Comparison of ENCODE assay signal across 10 cellular contexts in genomic region chr21:45098867-45099266, GRCh38. TPM values are rescaled to one million over a fixed set of nuclear protein-coding genes. Genes with fewer than 3 reads are reported as not detected.
DNase-seq lines count a peak whose midpoint lies in the region; ATAC-seq and FAIRE-seq lines count a peak whose summit lies in the region.
"Had no signal": no experiment of that assay in that cellular context is flagged by ENCODE, and none has a peak within 500 bp of the region (broad histone marks: within the 10 kb centered on the region; RNA-seq: fewer than 3 reads in every experiment).

No MANE protein-coding gene starts in this region.

- H3K4me1 ChIP-seq in small intestine (ENCODE audit: control insufficient read depth in 2 of 2, insufficient read depth in 1 of 2, low read depth in 1 of 2, low read length in 1 of 2): peaks cover 0 to 7% of the 10 kb centered on the region in 2 donors

- H3K36me3 ChIP-seq in small intestine (ENCODE audit: control insufficient read depth in 2 of 2, insufficient read depth in 2 of 2, low read length in 2 of 2): no peaks in the 10 kb centered on the region

- ATAC-seq in activated CD8-positive, alpha-beta memory T cell treated with anti-CD3 and anti-CD28 coated beads, Interleukin-2, amount 10 ng/mL, durations not matched to agents 7 days and 5 days: peak; percentile 33
- ATAC-seq in HG03457 (IDR thresholded peaks at IDR 0.05; ENCODE audit: unreplicated experiment): no peak

- H3K4me3 Mint-ChIP-seq in activated CD8-positive, alpha-beta memory T cell treated with anti-CD3 and anti-CD28 coated beads, Interleukin-2, amount 10 ng/mL, durations not matched to agents 7 days and 5 days: no peak overlapping the region

- H3K36me3 Mint-ChIP-seq in activated CD8-positive, alpha-beta memory T cell treated with anti-CD3 and anti-CD28 coated beads, Interleukin-2, amount 10 ng/mL, durations not matched to agents 7 days and 5 days: no peaks in the 10 kb centered on the region

- CTCF ChIA-PET in activated CD8-positive, alpha-beta memory T cell treated with anti-CD3 and anti-CD28 coated beads, Interleukin-2, amount 10 ng/mL, durations not matched to agents 7 days and 5 days (lab: Charles Lee): interaction anchor here (1.1 to 2.1 kb wide), 9 partner anchors 13 to 151 kb away, joined by 3 to 12 read pairs (median 4); no protein-coding TSS in a partner anchor

- 41 to 58% (median 41%) methylated on average over 4 of the region's 4 CpGs for WGBS in small intestine, 3 donors

- no peak for FAIRE-seq in small intestine (lab: Jason Lieb, UNC)

- no peak overlapping the region for H3K4me3 ChIP-seq in small intestine (ENCODE audit: low read depth in 1 of 2, low read length in 2 of 2)

- no peaks in the 10 kb centered on the region for H3K9me3 ChIP-seq in small intestine (ENCODE audit: control insufficient read depth, low read depth)

- no peaks in the 10 kb centered on the region for H3K9me3 Mint-ChIP-seq in activated CD8-positive, alpha-beta memory T cell treated with anti-CD3 and anti-CD28 coated beads, Interleukin-2, amount 10 ng/mL, durations not matched to agents 7 days and 5 days (ENCODE audit: low read depth)

- no peaks in the 10 kb centered on the region for H3K27me3 ChIP-seq in small intestine (ENCODE audit: control insufficient read depth in 2 of 2, insufficient read depth in 2 of 2, low read length in 2 of 2)

- no peak overlapping the region for H3K27ac ChIP-seq in small intestine (ENCODE audit: low read depth in 1 of 2, low read length in 1 of 2)

- peaks cover 15% of the 10 kb centered on the region for H3K4me1 Mint-ChIP-seq in activated CD8-positive, alpha-beta memory T cell treated with anti-CD3 and anti-CD28 coated beads, Interleukin-2, amount 10 ng/mL, durations not matched to agents 7 days and 5 days

- H3K27me3 Mint-ChIP-seq in activated CD8-positive, alpha-beta memory T cell treated with anti-CD3 and anti-CD28 coated beads, Interleukin-2, amount 10 ng/mL, durations not matched to agents 7 days and 5 days: no peaks in the 10 kb centered on the region

- no peak overlapping the region for H3K27ac Mint-ChIP-seq in activated CD8-positive, alpha-beta memory T cell treated with anti-CD3 and anti-CD28 coated beads, Interleukin-2, amount 10 ng/mL, durations not matched to agents 7 days and 5 days

- DNase-seq in activated CD8-positive, alpha-beta memory T cell treated with anti-CD3 and anti-CD28 coated beads, Interleukin-2, amount 10 ng/mL, durations not matched to agents 7 days and 5 days: no peak
- no peak for DNase-seq in activated CD8-positive, alpha-beta memory T cell treated with anti-CD3 and anti-CD28 coated beads, Interleukin-2, amount 50 U/mL, for 48 hours
- peak; percentile 65 to 88 for DNase-seq in NCI-H524 (lab: John Stamatoyannopoulos, UW)
- peak; percentile 70 for DNase-seq in dermis blood vessel endothelial cell
- peak; percentile 13 for DNase-seq in small intestine
- no peak for DNase-seq in NCI-H187 treated with DMSO at 0.1 percent for 48 hours (lab: John Stamatoyannopoulos, UW)
- DNase-seq in NCI-H2196 (lab: John Stamatoyannopoulos, UW; ENCODE audit: unreplicated experiment): no peak
- DNase-seq: activated CD4-positive, alpha-beta T cell treated with anti-CD3 and anti-CD28 coated beads, Interleukin-2, amount 50 U/mL, for 1 hour; stimulated activated CD4-positive, alpha-beta T cell treated with anti-CD3 and anti-CD28 coated beads, Interleukin-1b, Interleukin-23, amount 100 ng/mL, for 48 hours had no signal

RNA-seq across cellular contexts. Expression of gene ADARB1, which starts 24.5 kb away (rescaled TPM):
- 10 to 100 TPM; 29.4 to 38.3 TPM for total RNA-seq in activated CD8-positive, alpha-beta memory T cell treated with anti-CD3 and anti-CD28 coated beads, Interleukin-2, amount 10 ng/mL, durations not matched to agents 7 days and 5 days
- 27.0 and 32.0 TPM in 2 replicates for total RNA-seq in dermis blood vessel endothelial cell
- 1 to 10 TPM; 1.1 to 5.4 (median 2.2) TPM for polyA plus RNA-seq in small intestine

Comparison
In these comparisons a context has a peak if more than half of its experiments do, and no peak if none do; other contexts are left out.
1. DNase-seq: peak in NCI-H524 (2 of 2), dermis blood vessel endothelial cell (single experiment) and small intestine (single experiment); none in activated CD8-positive, alpha-beta memory T cell treated with anti-CD3 and anti-CD28 coated beads, Interleukin-2, amount 10 ng/mL, durations not matched to agents 7 days and 5 days (single experiment), activated CD8-positive, alpha-beta memory T cell treated with anti-CD3 and anti-CD28 coated beads, Interleukin-2, amount 50 U/mL, for 48 hours (single experiment), NCI-H187 treated with DMSO at 0.1 percent for 48 hours (single experiment) and NCI-H2196 (single experiment).